In genomic region chr9:120869360-120869687, GRCh38 we compare ENCODE assay signal across 8 cellular contexts. TPM values are rescaled to one million over a fixed set of nuclear protein-coding genes. Genes with fewer than 3 reads are reported as not detected.
DNase-seq lines count a peak whose midpoint lies in the region; ATAC-seq and TF ChIP-seq lines count a peak whose summit lies in the region.

No MANE protein-coding gene starts in this region.

- peak overlapping the region; percentile 93 for H3K27ac Mint-ChIP-seq in T-helper 2 cell treated with Interferon-gamma antibody and Interleukin-4, amounts not matched to agents 5 μg/mL and 100 μg/mL, for 36 hours

- no peaks in the 10 kb centered on the region for H3K27me3 Mint-ChIP-seq in T-helper 2 cell treated with Interferon-gamma antibody and Interleukin-4, amounts not matched to agents 5 μg/mL and 100 μg/mL, for 36 hours (ENCODE audit: low read depth)

- no peak for DNase-seq in T-helper 2 cell treated with Interferon-gamma antibody and Interleukin-4, amounts not matched to agents 5 μg/mL and 100 μg/mL, for 36 hours (ENCODE audit: low spot score)
- no peak for DNase-seq in T-helper 2 cell
- no peak for DNase-seq in ascending aorta (ENCODE audit: low spot score in 2 of 2)
- DNase-seq in stimulated activated CD4-positive, alpha-beta T cell treated with anti-CD3 and anti-CD28 coated beads, Interleukin-15, amount 100 ng/mL, for 24 hours = no peak
- no peak for DNase-seq in NCI-H128 (lab: John Stamatoyannopoulos, UW; ENCODE audit: unreplicated experiment)

- H3K4me1 Mint-ChIP-seq in T-helper 2 cell treated with Interferon-gamma antibody and Interleukin-4, amounts not matched to agents 5 μg/mL and 100 μg/mL, for 36 hours (ENCODE audit: low read depth) = peaks cover 41% of the 10 kb centered on the region

- H3K27me3 ChIP-seq in ascending aorta (no peaks in the 10 kb centered on the region), layer of hippocampus (ENCODE audit: control insufficient read depth, insufficient read depth, low read length) (no peaks in the 10 kb centered on the region), subcutaneous abdominal adipose tissue (ENCODE audit: control insufficient read depth in 5 of 5, insufficient read depth in 4 of 5, low read length in 5 of 5) (no peaks in the 10 kb centered on the region)

- H3K9me3 ChIP-seq in ascending aorta (no peaks in the 10 kb centered on the region), subcutaneous abdominal adipose tissue (ENCODE audit: control insufficient read depth in 5 of 5, low read length in 5 of 5) (no peaks in the 10 kb centered on the region)

- H3K9ac ChIP-seq in subcutaneous abdominal adipose tissue (ENCODE audit: low read length in 5 of 5) = peak overlapping the region in 4 of 5 donors; percentile 58 to 77 (median 66)

- H3K4me3 ChIP-seq in ascending aorta = peak overlapping the region; percentile 54 to 62
- peak overlapping the region in 4 of 5 donors; percentile 77 to 83 (median 79) for H3K4me3 ChIP-seq in subcutaneous abdominal adipose tissue (ENCODE audit: low read depth in 1 of 5, low read length in 5 of 5)

- TF ChIP-seq CTCF in ascending aorta (IDR thresholded peaks at IDR 0.05) = no peak

- peaks cover 78% of the 10 kb centered on the region for H3K36me3 Mint-ChIP-seq in T-helper 2 cell treated with Interferon-gamma antibody and Interleukin-4, amounts not matched to agents 5 μg/mL and 100 μg/mL, for 36 hours (ENCODE audit: low read depth)

- no peaks in the 10 kb centered on the region for H3K9me3 Mint-ChIP-seq in T-helper 2 cell treated with Interferon-gamma antibody and Interleukin-4, amounts not matched to agents 5 μg/mL and 100 μg/mL, for 36 hours

- intact Hi-C loops in ascending aorta (cut with DNase I) = loop anchor here (2.0 to 5.0 kb wide), 3 partner anchors 77 to 333 kb away; partner anchors contain the start of genes CNTRL, FBXW2 and RAB14

- ATAC-seq in HG03135 (IDR thresholded peaks at IDR 0.05; ENCODE audit: unreplicated experiment) = no peak

- H3K27ac ChIP-seq in ascending aorta (peak overlapping the region; percentile 83 to 85), layer of hippocampus (ENCODE audit: low read depth, low read length) (peak overlapping the region; percentile 85), subcutaneous abdominal adipose tissue (ENCODE audit: low read depth, low read length) (peak overlapping the region; percentile 75)

- peak overlapping the region; percentile 84 for H3K4me3 Mint-ChIP-seq in T-helper 2 cell treated with Interferon-gamma antibody and Interleukin-4, amounts not matched to agents 5 μg/mL and 100 μg/mL, for 36 hours

- peaks cover 5 to 16% of the 10 kb centered on the region in 2 donors for H3K4me1 ChIP-seq in ascending aorta
- peaks cover 7 to 37% (median 28%) of the 10 kb centered on the region in 5 donors for H3K4me1 ChIP-seq in subcutaneous abdominal adipose tissue (ENCODE audit: control insufficient read depth in 5 of 5, insufficient read depth in 5 of 5, low read length in 5 of 5)

- peaks cover 29 to 37% of the 10 kb centered on the region in 2 donors for H3K36me3 ChIP-seq in ascending aorta
- peaks cover 0 to 11% (median 6%) of the 10 kb centered on the region in 5 donors for H3K36me3 ChIP-seq in subcutaneous abdominal adipose tissue (ENCODE audit: control insufficient read depth in 5 of 5, insufficient read depth in 5 of 5, low read length in 5 of 5)

RNA-seq across cellular contexts. Expression of gene PHF19, which starts 7.7 kb away (rescaled TPM):
- total RNA-seq in ascending aorta = 33.0 TPM

RNA-seq across cellular contexts. Expression of gene PSMD5, which starts 26.6 kb away (rescaled TPM):
- total RNA-seq in ascending aorta = 18.2 TPM

RNA-seq across cellular contexts. Expression of gene TRAF1, which starts 57.3 kb away (rescaled TPM):
- 16.7 TPM for total RNA-seq in ascending aorta
